Comparison of ENCODE assay signal across 8 cellular contexts in genomic region chr5:119411291-119411934, GRCh38. TPM values are rescaled to one million over a fixed set of nuclear protein-coding genes. Genes with fewer than 3 reads are reported as not detected.
DNase-seq lines count a peak whose midpoint lies in the region; ATAC-seq, FAIRE-seq and TF ChIP-seq lines count a peak whose summit lies in the region.

No MANE protein-coding gene starts in this region.

- H3K79me2 ChIP-seq in PC-9 (ENCODE audit: low read depth) (no peaks in the 10 kb centered on the region), endothelial cell of umbilical vein (ENCODE audit: control insufficient read depth, insufficient read depth, low read length) (no peaks in the 10 kb centered on the region)

- CTCF ChIA-PET in PC-9 (lab: Charles Lee): interaction anchor here (0.6 to 2.0 kb wide), 9 partner anchors 24 to 424 kb away, joined by 3 to 13 read pairs (median 6); partner anchors contain the start of genes DMXL1, DTWD2 and TNFAIP8
- CTCF ChIA-PET in endothelial cell of umbilical vein (lab: Charles Lee): interaction anchor here (0.6 to 5.8 kb wide), 49 partner anchors 9 to 455 kb away, joined by 3 to 163 read pairs (median 5); partner anchors contain the start of genes DMXL1, DTWD2 and TNFAIP8

- FAIRE-seq in endothelial cell of umbilical vein (lab: Jason Lieb, UNC): no peak

- peak overlapping the region; percentile 85 for H2AFZ ChIP-seq in PC-9
- peak overlapping the region; percentile 99 for H2AFZ ChIP-seq in endothelial cell of umbilical vein (ENCODE audit: low read depth, low read length)

- ATAC-seq in HG03457 (IDR thresholded peaks at IDR 0.05; ENCODE audit: unreplicated experiment): no peak

- H3K4me2 ChIP-seq in PC-9 (peak overlapping the region; percentile 76), endothelial cell of umbilical vein (ENCODE audit: insufficient read depth, low read length) (peak overlapping the region; percentile 99)

- H3K27ac ChIP-seq in PC-9 (no peak overlapping the region), endothelial cell of umbilical vein (ENCODE audit: insufficient read depth, low read depth, low read length) (peak overlapping the region; percentile 47), neutrophil (no peak overlapping the region)

- H3K9me3 ChIP-seq in PC-9 (ENCODE audit: insufficient read depth, low read depth): no peaks in the 10 kb centered on the region
- H3K9me3 ChIP-seq in endothelial cell of umbilical vein (replicated peaks; ENCODE audit: control insufficient read depth, insufficient read depth, low read length): no peaks in the 10 kb centered on the region
- H3K9me3 ChIP-seq in neutrophil: no peaks in the 10 kb centered on the region

- H3K4me3 ChIP-seq in GM12865 (ENCODE audit: low read depth, low read length): peak overlapping the region; percentile 45
- H3K4me3 ChIP-seq in PC-9: peak overlapping the region; percentile 59
- peak overlapping the region; percentile 22 to 90 (median 79) for H3K4me3 ChIP-seq in endothelial cell of umbilical vein (replicated peaks in 1 of 3; ENCODE audit: insufficient read depth in 1 of 3, low read depth in 1 of 3, low read length in 3 of 3)
- H3K4me3 ChIP-seq in neutrophil (ENCODE audit: low read depth in 1 of 2, low read length in 1 of 2): peak overlapping the region; percentile 62

- no peaks in the 10 kb centered on the region for H3K9me1 ChIP-seq in endothelial cell of umbilical vein (replicated peaks; ENCODE audit: control insufficient read depth, extremely low read depth, insufficient read depth, low read length)

- no peak for TF ChIP-seq POLR2A in endothelial cell of umbilical vein (IDR thresholded peaks at IDR 0.05; ENCODE audit: low read depth, low read length)

- DNase-seq in GM12865 (ENCODE audit: low read depth) (no peak), PC-9 (no peak), endothelial cell of umbilical vein (ENCODE audit: low read depth, low spot score) (peak; percentile 35), AG08396 (ENCODE audit: low spot score) (no peak), NCI-H187 treated with DMSO at 0.1 percent for 48 hours (lab: John Stamatoyannopoulos, UW) (no peak), NOMO-1 treated with DMSO at 0.1 percent for 48 hours (lab: John Stamatoyannopoulos, UW; ENCODE audit: unreplicated experiment) (no peak)

- H4K20me1 ChIP-seq in PC-9 (ENCODE audit: insufficient read depth) (no peaks in the 10 kb centered on the region), endothelial cell of umbilical vein (replicated peaks; ENCODE audit: control insufficient read depth, extremely low read depth, insufficient read depth, low read length) (no peaks in the 10 kb centered on the region)

- no peaks in the 10 kb centered on the region for H3K9me2 ChIP-seq in PC-9 (ENCODE audit: insufficient read depth)

- no TSS peak for BruUV-seq in PC-9 (replicated peaks; lab: Mats Ljungman, UMichigan)
- BruUV-seq in endothelial cell of umbilical vein (replicated peaks; lab: Mats Ljungman, UMichigan): no TSS peak

- H3F3A ChIP-seq in PC-9 (ENCODE audit: insufficient read depth, low read depth): no peaks in the 10 kb centered on the region

- H3K9ac ChIP-seq in endothelial cell of umbilical vein (replicated peaks; ENCODE audit: extremely low read depth, insufficient read depth, low read length): peak overlapping the region; percentile 84

- dilution Hi-C loops in endothelial cell of umbilical vein (cut with MboI; ENCODE audit: extremely low pct_ligation_motif_present, low sequenced_read_pairs): no loop called here

- no peak for TF ChIP-seq CTCF in GM12865 (IDR thresholded peaks at IDR 0.05; ENCODE audit: insufficient read depth, low read depth, low read length, missing control alignments)
- no peak for TF ChIP-seq CTCF in PC-9 (conservative IDR thresholded peaks at IDR 0.05)
- no peak for TF ChIP-seq CTCF in endothelial cell of umbilical vein (IDR thresholded peaks at IDR 0.05; ENCODE audit: extremely low read depth in 1 of 2, insufficient read depth in 1 of 2, low read depth in 1 of 2, low read length in 2 of 2)
- TF ChIP-seq CTCF in neutrophil (IDR thresholded peaks at IDR 0.05): no peak

- intact Hi-C loops in PC-9 (cut with micrococcal nuclease; ENCODE audit: unreplicated experiment) (loop anchor here (5.0 to 10.0 kb wide), 2 partner anchors 89 to 227 kb away; no protein-coding TSS in a partner anchor), endothelial cell of umbilical vein (cut with micrococcal nuclease) (loop anchor here (1.0 kb wide), 1 partner anchor 155 kb away; no protein-coding TSS in a partner anchor)

- peaks cover 14% of the 10 kb centered on the region; the same call in 1 of the 2 replicates for H3K4me1 ChIP-seq in PC-9 (replicated peaks; ENCODE audit: insufficient read depth)
- peaks cover 4% of the 10 kb centered on the region for H3K4me1 ChIP-seq in endothelial cell of umbilical vein (ENCODE audit: control insufficient read depth, extremely low read depth, insufficient read depth, low read length)
- peaks cover 14 to 23% of the 10 kb centered on the region in 2 experiments for H3K4me1 ChIP-seq in neutrophil (ENCODE audit: control insufficient read depth in 1 of 2, insufficient read depth in 1 of 2, low read depth in 1 of 2, low read length in 1 of 2)

- no peaks in the 10 kb centered on the region for H3K27me3 ChIP-seq in PC-9 (ENCODE audit: insufficient read depth, low read depth)
- H3K27me3 ChIP-seq in endothelial cell of umbilical vein (ENCODE audit: control insufficient read depth in 2 of 2, insufficient read depth in 2 of 2, low read length in 2 of 2): peaks cover 9 to 17% of the 10 kb centered on the region in 2 experiments
- H3K27me3 ChIP-seq in neutrophil: no peaks in the 10 kb centered on the region

- H3K36me3 ChIP-seq in PC-9 (ENCODE audit: low read depth) (no peaks in the 10 kb centered on the region), endothelial cell of umbilical vein (ENCODE audit: control insufficient read depth in 2 of 2, extremely low read depth in 1 of 2, insufficient read depth in 2 of 2, low read length in 2 of 2) (no peaks in the 10 kb centered on the region), neutrophil (no peaks in the 10 kb centered on the region)

- POLR2A ChIA-PET in PC-9 (lab: Charles Lee; ENCODE audit: unreplicated experiment) (interaction anchor here (0.8 kb wide), 1 partner anchor 423 kb away, joined by 29 read pairs; the partner anchor contains the start of gene DTWD2), endothelial cell of umbilical vein (lab: Charles Lee) (interaction anchor here (1.5 to 1.9 kb wide), 2 partner anchors 143 to 341 kb away, joined by 3 to 5 read pairs; partner anchors contain the start of gene DMXL1)

TF ChIP-seq in endothelial cell of umbilical vein, 7 proteins besides CTCF, POLR2A, EP300 and RAD21:
- TF ChIP-seq MAX (IDR thresholded peaks at IDR 0.05; ENCODE audit: insufficient read depth, insufficient read length) (no peak), FOS (IDR thresholded peaks at IDR 0.05; ENCODE audit: borderline replicate concordance, insufficient read depth, low read length) (no peak), GATA2 (IDR thresholded peaks at IDR 0.05; ENCODE audit: insufficient read depth, insufficient read length, low read depth, low read length) (no peak), MYC (IDR thresholded peaks at IDR 0.05; ENCODE audit: low read depth, low read length) (no peak), JUN (IDR thresholded peaks at IDR 0.05; ENCODE audit: borderline replicate concordance, insufficient read depth, insufficient read length, low read depth) (no peak), POLR2AphosphoS5 (IDR thresholded peaks at IDR 0.05; ENCODE audit: insufficient read depth, low read depth, low read length) (no peak), EZH2 (IDR thresholded peaks at IDR 0.05; ENCODE audit: borderline replicate concordance, low read depth, low read length, severe bottlenecking) (no peak)

RNA-seq across cellular contexts. Expression of gene HSD17B4, which starts 40.9 kb away (rescaled TPM):
- total RNA-seq in PC-9 (2021): 148 and 226 TPM in 2 replicates
- total RNA-seq in endothelial cell of umbilical vein: 124 and 140 TPM in 2 replicates
- polyA plus RNA-seq in endothelial cell of umbilical vein: 91.4 and 117 TPM in 2 replicates
- polyA plus RNA-seq in endothelial cell of umbilical vein (2011; cell fraction: cytosol; rRNA removed): 113 and 120 TPM in 2 replicates
- 110 and 126 TPM in 2 replicates for polyA plus RNA-seq in endothelial cell of umbilical vein (2011; cell fraction: nucleus; rRNA removed)
- 99.3 and 112 TPM in 2 replicates for polyA plus RNA-seq in endothelial cell of umbilical vein (2012)
- polyA minus RNA-seq in endothelial cell of umbilical vein: 210 and 256 TPM in 2 replicates
- polyA minus RNA-seq in endothelial cell of umbilical vein (2011; cell fraction: cytosol; rRNA and poly(A)+ RNA removed): 96.0 TPM
- 86.8 and 91.6 TPM in 2 replicates for polyA minus RNA-seq in endothelial cell of umbilical vein (2011; cell fraction: nucleus; rRNA and poly(A)+ RNA removed)

RNA-seq across cellular contexts. Expression of gene TNFAIP8, which starts 55.6 kb away (rescaled TPM):
- total RNA-seq in PC-9 (2021) (15.0 and 16.4 TPM in 2 replicates), endothelial cell of umbilical vein (6.0 and 7.4 TPM in 2 replicates)
- 3.0 and 4.7 TPM in 2 replicates for polyA plus RNA-seq in endothelial cell of umbilical vein
- 7.6 and 10.1 TPM in 2 replicates for polyA plus RNA-seq in endothelial cell of umbilical vein (2011; cell fraction: cytosol; rRNA removed)
- 2.5 and 4.2 TPM in 2 replicates for polyA plus RNA-seq in endothelial cell of umbilical vein (2011; cell fraction: nucleus; rRNA removed)
- 8.0 and 11.7 TPM in 2 replicates for polyA plus RNA-seq in endothelial cell of umbilical vein (2012)
- 1.9 and 6.2 TPM in 2 replicates for polyA minus RNA-seq in endothelial cell of umbilical vein
- 27.8 TPM for polyA minus RNA-seq in endothelial cell of umbilical vein (2011; cell fraction: cytosol; rRNA and poly(A)+ RNA removed)
- polyA minus RNA-seq in endothelial cell of umbilical vein (2011; cell fraction: nucleus; rRNA and poly(A)+ RNA removed): 4.7 and 4.9 TPM in 2 replicates
